8 cellular contexts compared by ENCODE assay signal in genomic region chr11:118435233-118435892, GRCh38. TPM values are rescaled to one million over a fixed set of nuclear protein-coding genes. Genes with fewer than 3 reads are reported as not detected.
DNase-seq lines count a peak whose midpoint lies in the region; ATAC-seq, FAIRE-seq and TF ChIP-seq lines count a peak whose summit lies in the region.

No MANE protein-coding gene starts in this region.

- ATAC-seq in HG03460 (IDR thresholded peaks at IDR 0.05; ENCODE audit: unreplicated experiment) = peak; percentile 19

- CTCF ChIA-PET in activated CD4-positive, alpha-beta T cell treated with anti-CD3 and anti-CD28 coated beads, Interleukin-2, amount 10 ng/mL, durations not matched to agents 7 days and 5 days (lab: Charles Lee) = interaction anchor here (0.6 to 2.4 kb wide), 14 partner anchors 9 to 233 kb away, joined by 3 to 8 read pairs (median 4); no protein-coding TSS in a partner anchor

- H3K27ac Mint-ChIP-seq in activated CD4-positive, alpha-beta T cell treated with anti-CD3 and anti-CD28 coated beads, Interleukin-2, amount 10 ng/mL, durations not matched to agents 7 days and 5 days = peak overlapping the region; percentile 96

- H3K27me3 Mint-ChIP-seq in activated CD4-positive, alpha-beta T cell treated with anti-CD3 and anti-CD28 coated beads, Interleukin-2, amount 10 ng/mL, durations not matched to agents 7 days and 5 days = no peaks in the 10 kb centered on the region

- POLR2A ChIA-PET in activated CD4-positive, alpha-beta T cell treated with anti-CD3 and anti-CD28 coated beads, Interleukin-2, amount 10 ng/mL, durations not matched to agents 7 days and 5 days (lab: Charles Lee) = interaction anchor here (0.5 to 1.0 kb wide), 4 partner anchors 29 to 233 kb away, joined by 3 to 4 read pairs (median 3); no protein-coding TSS in a partner anchor

- DNase-seq in AML-193 (lab: John Stamatoyannopoulos, UW) (peak; percentile 39 to 70), GM19239 (ENCODE audit: insufficient read length, low spot score) (no peak), NCI-H526 treated with DMSO at 0.1 percent for 48 hours (lab: John Stamatoyannopoulos, UW) (peak; percentile 100), dorsolateral prefrontal cortex (peak; percentile 36 to 68 (median 57)), lung microvascular endothelial cell (ENCODE audit: low read depth in 2 of 2) (peak; percentile 48 to 62)
- DNase-seq in activated CD4-positive, alpha-beta T cell treated with anti-CD3 and anti-CD28 coated beads, Interleukin-2, amount 10 ng/mL, durations not matched to agents 7 days and 5 days = peak; percentile 70
- peak; percentile 16 to 20 for DNase-seq in stimulated activated CD8-positive, alpha-beta memory T cell treated with anti-CD3 and anti-CD28 coated beads, Interleukin-4, amount 100 ng/mL, for 1 hour (ENCODE audit: low read depth in 2 of 2, low spot score in 1 of 2)

- no peaks in the 10 kb centered on the region for H3K27me3 ChIP-seq in dorsolateral prefrontal cortex

- FAIRE-seq in GM19239 (lab: Jason Lieb, UNC) = peak; percentile 74

- intact Hi-C loops in dorsolateral prefrontal cortex (cut with DNase I) = loop anchor here (2.0 to 5.0 kb wide), 3 partner anchors 29 to 52 kb away; no protein-coding TSS in a partner anchor

- H3K27ac ChIP-seq in dorsolateral prefrontal cortex = peak overlapping the region; percentile 62 to 98 (median 93)

- peak overlapping the region; percentile 85 for H3K4me3 Mint-ChIP-seq in activated CD4-positive, alpha-beta T cell treated with anti-CD3 and anti-CD28 coated beads, Interleukin-2, amount 10 ng/mL, durations not matched to agents 7 days and 5 days

- H3K36me3 Mint-ChIP-seq in activated CD4-positive, alpha-beta T cell treated with anti-CD3 and anti-CD28 coated beads, Interleukin-2, amount 10 ng/mL, durations not matched to agents 7 days and 5 days (ENCODE audit: low read depth) = peaks cover 13% of the 10 kb centered on the region

- H3K4me1 Mint-ChIP-seq in activated CD4-positive, alpha-beta T cell treated with anti-CD3 and anti-CD28 coated beads, Interleukin-2, amount 10 ng/mL, durations not matched to agents 7 days and 5 days = peaks cover 31% of the 10 kb centered on the region

- H3K9me3 Mint-ChIP-seq in activated CD4-positive, alpha-beta T cell treated with anti-CD3 and anti-CD28 coated beads, Interleukin-2, amount 10 ng/mL, durations not matched to agents 7 days and 5 days = no peaks in the 10 kb centered on the region

- peak in 2 of 56 donors; percentile 4 for TF ChIP-seq CTCF in dorsolateral prefrontal cortex (IDR thresholded peaks at IDR 0.05 in 54 of 56, conservative IDR thresholded peaks at IDR 0.05 in 2 of 56; ENCODE audit: low read depth in 1 of 56, partially characterized antibody in 56 of 56)

- H3K4me3 ChIP-seq in dorsolateral prefrontal cortex = peak overlapping the region; percentile 60 to 99 (median 94)

RNA-seq across cellular contexts. Expression of gene KMT2A, which starts 0.9 kb away (rescaled TPM):
- total RNA-seq in activated CD4-positive, alpha-beta T cell treated with anti-CD3 and anti-CD28 coated beads, Interleukin-2, amount 10 ng/mL, durations not matched to agents 7 days and 5 days = 100 to 1,000 TPM in 1 of 2 experiments, 10 to 100 TPM in 1; 93.4 to 102 TPM
- total RNA-seq in dorsolateral prefrontal cortex = 100 to 1,000 TPM; 104 to 177 (median 133) TPM
- 12.4 and 14.5 TPM in 2 replicates for total RNA-seq in lung microvascular endothelial cell

RNA-seq across cellular contexts. Expression of gene ATP5MG, which starts 34.0 kb away (rescaled TPM):
- 100 to 1,000 TPM; 195 to 272 TPM for total RNA-seq in activated CD4-positive, alpha-beta T cell treated with anti-CD3 and anti-CD28 coated beads, Interleukin-2, amount 10 ng/mL, durations not matched to agents 7 days and 5 days
- 100 to 1,000 TPM in 113 of 120 experiments, 10 to 100 TPM in 7; 79.3 to 209 (median 146) TPM for total RNA-seq in dorsolateral prefrontal cortex
- 82.8 and 95.6 TPM in 2 replicates for total RNA-seq in lung microvascular endothelial cell
